In the genomic region with DNA sequence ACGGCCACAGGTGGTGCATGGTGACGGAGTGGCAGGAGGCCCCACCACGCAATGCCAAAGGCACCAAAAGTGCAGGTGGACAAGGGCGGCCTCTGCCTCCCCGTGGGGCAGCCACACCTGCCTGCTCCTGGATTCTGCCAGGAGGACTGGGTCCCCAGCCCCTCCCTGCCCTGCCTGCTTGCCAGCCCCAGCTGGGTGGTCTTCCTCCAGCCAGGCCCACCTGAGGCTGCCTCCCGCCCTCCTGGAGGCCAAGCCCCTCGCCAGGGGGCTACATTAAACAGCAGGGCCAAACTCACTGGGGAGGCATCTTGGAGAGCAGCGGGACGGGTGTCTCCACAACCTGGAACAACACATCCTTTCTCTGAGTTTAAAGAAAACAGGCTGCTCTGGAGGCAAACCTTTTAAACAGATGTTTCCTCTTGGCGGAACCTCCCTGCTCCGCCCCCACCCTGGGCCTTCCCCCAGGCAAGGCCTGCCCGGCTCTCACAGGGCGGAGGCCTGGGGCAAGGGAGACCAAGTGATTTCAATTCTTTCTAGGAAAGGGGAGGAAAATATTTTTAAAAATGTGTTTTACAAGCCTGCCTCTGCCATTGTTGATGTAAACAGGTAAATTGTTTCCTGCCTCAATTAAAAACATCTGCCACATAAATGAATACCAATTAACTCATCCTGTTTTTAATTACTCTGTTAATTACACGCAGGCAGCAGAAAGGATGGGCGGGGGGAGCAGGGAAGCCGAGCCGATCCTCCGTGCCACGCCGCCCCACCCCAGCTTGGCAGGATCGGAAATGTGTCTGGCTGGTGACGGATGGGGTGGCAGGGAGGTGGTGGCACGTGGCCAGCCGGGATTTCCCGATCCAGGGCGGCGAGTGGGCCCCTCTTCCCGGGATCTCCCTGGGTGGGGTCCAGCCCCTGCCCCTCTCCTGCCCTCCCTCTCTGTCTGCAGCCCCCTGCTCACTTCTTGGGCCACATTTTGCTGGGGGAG, we compare ENCODE assay signal across 8 cellular contexts. TPM values are rescaled to one million over a fixed set of nuclear protein-coding genes. Genes with fewer than 3 reads are reported as not detected.
DNase-seq lines count a peak whose midpoint lies in the region; ATAC-seq and TF ChIP-seq lines count a peak whose summit lies in the region.

No MANE protein-coding gene starts in this region.

- H3K27me3 Mint-ChIP-seq in CD14-positive monocyte (ENCODE audit: low read depth in 3 of 3) (peaks cover 1 to 10% (median 5%) of the 10 kb centered on the region in 3 donors), MCF 10A (ENCODE audit: insufficient read depth, unreplicated experiment) (no peaks in the 10 kb centered on the region)

- POLR2A ChIA-PET in MCF 10A (lab: Yijun Ruan, JAX), result no interaction called here

- DNase-seq in CD14-positive monocyte (ENCODE audit: low spot score) (no peak), HT1080 (ENCODE audit: low read depth) (peak; percentile 28), MCF 10A (ENCODE audit: unreplicated experiment) (peak; percentile 45), mesenchymal stem cell (peak; percentile 13)
- DNase-seq in stimulated activated CD8-positive, alpha-beta memory T cell treated with anti-CD3 and anti-CD28 coated beads, Interleukin-4, amount 100 ng/mL, for 48 hours, result no peak

- H3K9ac ChIP-seq in mesenchymal stem cell (ENCODE audit: low read length), result peak overlapping the region; percentile 52

- no peak overlapping the region for H2BK120ac ChIP-seq in mesenchymal stem cell (ENCODE audit: low read depth, low read length)

- H3K9me3 Mint-ChIP-seq in CD14-positive monocyte (peaks cover 0 to 3% (median 0%) of the 10 kb centered on the region in 7 donors), MCF 10A (ENCODE audit: unreplicated experiment) (no peaks in the 10 kb centered on the region)

- peaks cover 36% of the 10 kb centered on the region for H3K4me1 ChIP-seq in mesenchymal stem cell (ENCODE audit: control insufficient read depth, insufficient read depth, low read depth, low read length)

- no peak overlapping the region for H3K18ac ChIP-seq in mesenchymal stem cell (ENCODE audit: low read depth in 1 of 2, low read length in 2 of 2)

- TF ChIP-seq CTCF in CD14-positive monocyte (IDR thresholded peaks at IDR 0.05) (no peak), MCF 10A (IDR thresholded peaks at IDR 0.05; ENCODE audit: unreplicated experiment) (no peak)

- peaks cover 0 to 25% of the 10 kb centered on the region in 2 experiments for H3K27me3 ChIP-seq in mesenchymal stem cell (ENCODE audit: control insufficient read depth in 1 of 2, insufficient read depth in 1 of 2, low read length in 2 of 2)

- H2AFZ ChIP-seq in mesenchymal stem cell (ENCODE audit: low read depth, low read length), result no peak overlapping the region

- H4K91ac ChIP-seq in mesenchymal stem cell (ENCODE audit: low read length), result no peak overlapping the region

- CTCF ChIA-PET in MCF 10A (lab: Yijun Ruan, JAX), result no interaction called here

- BruUV-seq in MCF 10A (replicated peaks; lab: Mats Ljungman, UMichigan), result no TSS peak

- H3K4me3 Mint-ChIP-seq in CD14-positive monocyte (peak overlapping the region in 1 of 2 donors; percentile 68), MCF 10A (ENCODE audit: unreplicated experiment) (peak overlapping the region; percentile 8)

- H3K4me1 Mint-ChIP-seq in CD14-positive monocyte (peaks cover 40% of the 10 kb centered on the region), MCF 10A (ENCODE audit: insufficient read depth, unreplicated experiment) (peaks cover 5% of the 10 kb centered on the region)

- no peak overlapping the region for H3K4me2 ChIP-seq in mesenchymal stem cell (ENCODE audit: low read length, poor library complexity, severe bottlenecking)

- no peaks in the 10 kb centered on the region for H3K36me3 ChIP-seq in mesenchymal stem cell (ENCODE audit: control insufficient read depth in 1 of 2, insufficient read depth in 2 of 2, low read depth in 1 of 2, low read length in 2 of 2)

- no peak overlapping the region for H3K4ac ChIP-seq in mesenchymal stem cell (ENCODE audit: low read depth in 1 of 2, low read length in 2 of 2)

- no peak overlapping the region for H2BK12ac ChIP-seq in mesenchymal stem cell (ENCODE audit: low read length in 2 of 2)

- intact Hi-C loops in CD14-positive monocyte (cut with micrococcal nuclease) (no loop called here), MCF 10A (cut with micrococcal nuclease) (no loop called here)

- H3K9me3 ChIP-seq in mesenchymal stem cell (ENCODE audit: control insufficient read depth, low read length), result no peaks in the 10 kb centered on the region

- ATAC-seq in HG02938 (IDR thresholded peaks at IDR 0.05; ENCODE audit: unreplicated experiment) (no peak), HG03521 (IDR thresholded peaks at IDR 0.05; ENCODE audit: unreplicated experiment) (no peak), HG03469 (IDR thresholded peaks at IDR 0.05; ENCODE audit: unreplicated experiment) (no peak)

- no peaks in the 10 kb centered on the region for H3K79me1 ChIP-seq in mesenchymal stem cell (replicated peaks; ENCODE audit: low read length, poor library complexity, severe bottlenecking)

- no peak overlapping the region for H2BK5ac ChIP-seq in mesenchymal stem cell (ENCODE audit: low read depth, low read length, poor library complexity, severe bottlenecking)

- H3K36me3 Mint-ChIP-seq in CD14-positive monocyte, result peaks cover 16 to 48% of the 10 kb centered on the region in 2 donors
- H3K36me3 Mint-ChIP-seq in MCF 10A (ENCODE audit: insufficient read depth, unreplicated experiment), result no peaks in the 10 kb centered on the region

- H3K4me3 ChIP-seq in mesenchymal stem cell (ENCODE audit: insufficient read depth in 1 of 2, low read depth in 1 of 2, low read length in 2 of 2), result no peak overlapping the region

- H4K8ac ChIP-seq in mesenchymal stem cell (ENCODE audit: low read length), result no peak overlapping the region

- 67% methylated on average over 21 of the region's 28 CpGs for WGBS in mesenchymal stem cell

- peak overlapping the region in 4 of 7 donors; percentile 37 to 80 (median 48) for H3K27ac Mint-ChIP-seq in CD14-positive monocyte
- no peak overlapping the region for H3K27ac Mint-ChIP-seq in MCF 10A (ENCODE audit: low read depth, unreplicated experiment)

- H3K23ac ChIP-seq in mesenchymal stem cell (ENCODE audit: low read length in 2 of 2), result no peak overlapping the region

- H3K14ac ChIP-seq in mesenchymal stem cell (ENCODE audit: low read length in 2 of 2), result no peak overlapping the region

- H3K27ac ChIP-seq in mesenchymal stem cell (ENCODE audit: low read length, poor library complexity, severe bottlenecking), result no peak overlapping the region

- H2BK15ac ChIP-seq in mesenchymal stem cell (ENCODE audit: low read depth, poor library complexity, severe bottlenecking), result no peak overlapping the region

- H2AK5ac ChIP-seq in mesenchymal stem cell (ENCODE audit: low read length, severe bottlenecking), result no peak overlapping the region

RNA-seq across cellular contexts. Expression of a gene that starts 54.5 kb away (rescaled TPM):
- not detected for polyA plus RNA-seq in CD14-positive monocyte
- total RNA-seq in HT1080 (2014; rRNA removed; shearing (Covaris generic)), result not detected in 2 replicates
- not detected in 2 replicates for polyA plus RNA-seq in HT1080 (2015; cell fraction: cytosol; rRNA removed)
- polyA plus RNA-seq in HT1080 (2015; cell fraction: nucleus; rRNA removed), result not detected in 2 replicates
- total RNA-seq in MCF 10A (2022), result not detected in 2 replicates
- polyA plus RNA-seq in mesenchymal stem cell (2013, experiment 1 of 2), result not detected
- polyA plus RNA-seq in mesenchymal stem cell (2013, experiment 2 of 2), result not detected

RNA-seq across cellular contexts. Expression of a gene that starts 56.1 kb away (rescaled TPM):
- 1 to 10 TPM; 5.3 to 6.2 TPM for polyA plus RNA-seq in CD14-positive monocyte
- total RNA-seq in HT1080 (2014; rRNA removed; shearing (Covaris generic)), result not detected in 2 replicates
- not detected in 2 replicates for polyA plus RNA-seq in HT1080 (2015; cell fraction: cytosol; rRNA removed)
- not detected in 2 replicates for polyA plus RNA-seq in HT1080 (2015; cell fraction: nucleus; rRNA removed)
- not detected in 2 replicates for total RNA-seq in MCF 10A (2022)
- polyA plus RNA-seq in mesenchymal stem cell (2013, experiment 1 of 2), result 0.03 TPM
- 0.03 TPM for polyA plus RNA-seq in mesenchymal stem cell (2013, experiment 2 of 2)

Comparison
In these comparisons a context has a peak if more than half of its experiments do, and no peak if none do; other contexts are left out.
1. DNase-seq: peak in HT1080 (single experiment), MCF 10A (single experiment) and mesenchymal stem cell (single experiment); none in CD14-positive monocyte (single experiment) and stimulated activated CD8-positive, alpha-beta memory T cell treated with anti-CD3 and anti-CD28 coated beads, Interleukin-4, amount 100 ng/mL, for 48 hours (single experiment).